Comparison of ENCODE assay signal across 13 cellular contexts in genomic region chr3:11136116-11136515, GRCh38. TPM values are rescaled to one million over a fixed set of nuclear protein-coding genes. Genes with fewer than 3 reads are reported as not detected.
DNase-seq lines count a peak whose midpoint lies in the region; ATAC-seq and TF ChIP-seq lines count a peak whose summit lies in the region.
"Had no signal": no experiment of that assay in that cellular context is flagged by ENCODE, and none has a peak within 500 bp of the region (broad histone marks: within the 10 kb centered on the region; RNA-seq: fewer than 3 reads in every experiment).

No MANE protein-coding gene starts in this region.

- intact Hi-C loops in left ventricle myocardium superior (cut with micrococcal nuclease): no loop called here

- H3K27me3 ChIP-seq in right atrium auricular region: no peaks in the 10 kb centered on the region
- H3K27me3 ChIP-seq: adrenal gland had no signal

- H3K4me1 ChIP-seq in right atrium auricular region: peaks cover 0 to 16% of the 10 kb centered on the region in 2 donors
- H3K4me1 ChIP-seq: adrenal gland had no signal

- DNase-seq in right atrium auricular region (ENCODE audit: low spot score): peak; percentile 46
- no peak for DNase-seq in left ventricle myocardium superior
- no peak for DNase-seq in coronary artery (ENCODE audit: low spot score)
- peak; percentile 52 for DNase-seq in myocyte (ENCODE audit: low read depth)
- no peak for DNase-seq in occipital lobe (lab: John Stamatoyannopoulos, UW)
- no peak for DNase-seq in NCI-H1436 treated with DMSO at 0.1 percent for 48 hours (lab: John Stamatoyannopoulos, UW)
- DNase-seq: activated CD4-positive, alpha-beta T cell treated with anti-CD3 and anti-CD28 coated beads for 1 hour; Calu3; NCI-H1105 treated with DMSO at 0.1 percent for 48 hours; NCI-H345 had no signal

- ATAC-seq in left ventricle myocardium superior (no peak), GM19351 (IDR thresholded peaks at IDR 0.05; ENCODE audit: unreplicated experiment) (no peak), GM21447 (IDR thresholded peaks at IDR 0.05; ENCODE audit: unreplicated experiment) (no peak)

- H3K36me3 ChIP-seq in right atrium auricular region: no peaks in the 10 kb centered on the region
- H3K36me3 ChIP-seq: adrenal gland had no signal

- H3K27ac ChIP-seq in right atrium auricular region: peak overlapping the region; percentile 56 to 87
- peak overlapping the region; percentile 73 to 84 for H3K27ac ChIP-seq in coronary artery

- no peaks in the 10 kb centered on the region for H3K9me3 ChIP-seq in right atrium auricular region
- H3K9me3 ChIP-seq: adrenal gland had no signal

- TF ChIP-seq CTCF in right atrium auricular region (IDR thresholded peaks at IDR 0.05) (no peak), coronary artery (IDR thresholded peaks at IDR 0.05) (no peak)

- H3K4me3 ChIP-seq in right atrium auricular region (no peak overlapping the region), coronary artery (no peak overlapping the region)
- H3K4me3 ChIP-seq: adrenal gland had no signal

RNA-seq across cellular contexts. Expression of gene HRH1, which starts 18.2 kb away (rescaled TPM):
- total RNA-seq in right atrium auricular region (1 to 10 TPM; 1.6 to 3.5 TPM), left ventricle myocardium superior (1.4 TPM), myocyte (2.7 and 3.6 TPM in 2 replicates), occipital lobe (1.7 TPM)
- 1.2 TPM for polyA plus RNA-seq in myocyte (2012)

Comparison
In these comparisons a context has a peak if more than half of its experiments do, and no peak if none do; other contexts are left out.
1. DNase-seq: peak in right atrium auricular region (single experiment) and myocyte (single experiment); none in left ventricle myocardium superior (single experiment), coronary artery (single experiment), occipital lobe (single experiment) and NCI-H1436 treated with DMSO at 0.1 percent for 48 hours (single experiment).